Comparison of ENCODE assay signal across 1 cellular context in the genomic region with DNA sequence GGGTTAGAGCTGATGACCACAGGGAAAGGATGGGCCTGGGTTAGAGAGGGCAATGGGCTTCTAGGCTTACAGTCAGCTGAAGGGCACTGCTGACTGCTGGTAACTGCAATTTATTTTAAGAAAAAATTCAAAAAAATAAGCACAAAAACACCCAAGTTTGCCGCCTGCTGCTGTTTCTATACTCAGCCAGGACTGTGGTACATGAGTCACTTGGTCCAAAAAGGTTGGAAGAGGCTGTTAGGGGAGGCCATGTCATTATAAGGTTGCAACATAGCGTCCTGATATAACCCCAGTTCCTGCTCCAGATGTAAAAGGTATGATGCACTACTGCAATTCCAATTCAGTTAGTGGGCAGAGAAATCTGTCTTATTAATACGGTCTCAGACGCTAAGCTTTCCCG.
TF ChIP-seq lines count a peak whose summit lies in the region.

No MANE protein-coding gene starts in this region.

TF ChIP-seq in GM23338, 12 proteins besides CTCF, POLR2A, EP300 and RAD21 (continued from another document):
- TF ChIP-seq EZH2 (IDR thresholded peaks at IDR 0.05; ENCODE audit: low read depth, unreplicated experiment) (no peak), ZNF331 (CRISPR knock-in tag; IDR thresholded peaks at IDR 0.05; ENCODE audit: low read depth) (no peak)
